Comparison of ENCODE assay signal across 1 cellular context in genomic region chr3:79162653-79163052, GRCh38.
TF ChIP-seq lines count a peak whose summit lies in the region.

No MANE protein-coding gene starts in this region.

TF ChIP-seq in GM23338, 12 proteins besides CTCF, POLR2A, EP300 and RAD21 (continued from another document):
- no peak for TF ChIP-seq ZNF462 (CRISPR knock-in tag; IDR thresholded peaks at IDR 0.05)
- TF ChIP-seq POLR2AphosphoS5 (IDR thresholded peaks at IDR 0.05; ENCODE audit: low read depth) = no peak
- TF ChIP-seq ETS1 (IDR thresholded peaks at IDR 0.05) = no peak
